Comparison of ENCODE assay signal across 27 cellular contexts in the genomic region with DNA sequence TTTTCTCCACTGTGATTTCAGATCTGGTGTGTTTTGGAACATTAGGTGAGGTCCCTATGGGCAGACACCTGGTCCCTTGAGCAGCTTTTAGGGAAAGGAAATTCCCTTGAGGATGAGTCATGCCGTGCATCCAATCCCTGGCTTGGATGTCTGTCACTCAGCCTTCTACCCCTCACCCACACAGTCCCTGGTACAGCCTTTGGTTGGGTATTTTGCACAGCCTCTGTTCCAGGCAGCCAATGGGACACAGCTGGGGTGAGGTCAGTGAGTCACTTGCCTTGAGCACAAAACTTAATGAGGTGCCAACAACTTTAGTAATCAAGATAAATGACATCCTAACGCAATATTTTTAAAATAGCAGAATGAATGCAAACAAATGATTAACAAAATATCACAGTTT. TPM values are rescaled to one million over a fixed set of nuclear protein-coding genes. Genes with fewer than 3 reads are reported as not detected.
A peak's percentile ranks its signal among the peaks of the same experiment; 100 is the strongest.
DNase-seq lines count a peak whose midpoint lies in the region; ATAC-seq, FAIRE-seq and TF ChIP-seq lines count a peak whose summit lies in the region.
"Had no signal": no experiment of that assay in that cellular context is flagged by ENCODE, and none has a peak within 500 bp of the region (broad histone marks: within the 10 kb centered on the region; RNA-seq: fewer than 3 reads in every experiment).

No MANE protein-coding gene starts in this region.

- no peaks in the 10 kb centered on the region for H3K36me3 Mint-ChIP-seq in activated naive CD8-positive, alpha-beta T cell treated with anti-CD3 and anti-CD28 coated beads, Interleukin-2, amount 50 U/mL, for 24 hours (ENCODE audit: low read depth)

- H3K27ac ChIP-seq in A549: no peak overlapping the region
- H3K27ac ChIP-seq in RWPE2 (ENCODE audit: poor library complexity, severe bottlenecking): peak overlapping the region; percentile 4
- H3K27ac ChIP-seq: HL-60, left lung, prostate gland, thoracic aorta had no signal

- DNase-seq in A549 (ENCODE audit: low read depth in 1 of 2, low spot score in 1 of 2) (no peak), HCEC 1CT (peak; percentile 11), RWPE2 (ENCODE audit: low spot score) (no peak), glomerular visceral epithelial cell (ENCODE audit: extremely low spot score) (peak; percentile 30), KG1 (lab: John Stamatoyannopoulos, UW) (no peak), left lobe of liver (ENCODE audit: low spot score) (no peak)
- no peak for DNase-seq in activated naive CD8-positive, alpha-beta T cell treated with anti-CD3 and anti-CD28 coated beads, Interleukin-2, amount 50 U/mL, for 24 hours
- DNase-seq: ACHN; activated CD8-positive, alpha-beta T cell treated with anti-CD3 and anti-CD28 coated beads, Interleukin-2, amount 10 ng/mL, durations not matched to agents 7 days and 5 days; activated naive CD4-positive, alpha-beta T cell treated with anti-CD3 and anti-CD28 coated beads for 36 hours; activated T-cell treated with anti-CD3 and anti-CD28 coated beads, Interleukin-2, amount 50 U/mL, for 4 hours; cerebellar nuclear complex; DMS79; left lung; mucosa of descending colon; NCI-H1694; NCI-H446 treated with DMSO at 0.1 percent for 48 hours; RPMI8226; stimulated activated CD4-positive, alpha-beta T cell treated with anti-CD3 and anti-CD28 coated beads, Interleukin-2, amount 100 ng/mL, for 24 hours; stimulated activated naive CD4-positive, alpha-beta T cell had no signal

- no peak for TF ChIP-seq POLR2A in A549 (IDR thresholded peaks at IDR 0.05; ENCODE audit: low read length)

- no peak for TF ChIP-seq RAD21 in A549 (conservative IDR thresholded peaks at IDR 0.05 in 1 of 2, IDR thresholded peaks at IDR 0.05 in 1 of 2)

- H3K9me3 ChIP-seq in A549 (no peaks in the 10 kb centered on the region; the same call in 2 of the 3 replicates), RWPE2 (ENCODE audit: severe bottlenecking) (no peaks in the 10 kb centered on the region)
- H3K9me3 ChIP-seq: left lung, mucosa of descending colon, prostate gland, thoracic aorta had no signal

- no peak for FAIRE-seq in A549 (lab: Jason Lieb, UNC)
- FAIRE-seq: astrocyte had no signal

- H3K36me3 ChIP-seq in RWPE2 (ENCODE audit: low read depth): no peaks in the 10 kb centered on the region
- H3K36me3 ChIP-seq: left lung, prostate gland, thoracic aorta had no signal

- CTCF ChIA-PET in A549 (lab: Yijun Ruan, JAX): interaction anchor here (2.4 kb wide), 1 partner anchor 21 kb away, joined by 5 read pairs; no protein-coding TSS in a partner anchor

- H3K27me3 ChIP-seq in RWPE2 (ENCODE audit: insufficient read depth, poor library complexity, severe bottlenecking): no peaks in the 10 kb centered on the region
- H3K27me3 ChIP-seq: left lung had no signal

- WGBS in A549 (ENCODE audit: missing lambda C conversion rate): 15% methylated on average over 2 of the region's 2 CpGs

- TF ChIP-seq EP300 in A549 (IDR thresholded peaks at IDR 0.05): no peak

- H3K4me1 Mint-ChIP-seq in activated naive CD8-positive, alpha-beta T cell treated with anti-CD3 and anti-CD28 coated beads, Interleukin-2, amount 50 U/mL, for 24 hours: no peaks in the 10 kb centered on the region

- no peaks in the 10 kb centered on the region for H3K27me3 Mint-ChIP-seq in activated naive CD8-positive, alpha-beta T cell treated with anti-CD3 and anti-CD28 coated beads, Interleukin-2, amount 50 U/mL, for 24 hours

- POLR2A ChIA-PET in A549 (lab: Yijun Ruan, JAX): no interaction called here

- H3K4me3 ChIP-seq in A549: no peak overlapping the region
- H3K4me3 ChIP-seq in RWPE2 (ENCODE audit: severe bottlenecking): no peak overlapping the region
- H3K4me3 ChIP-seq: left lung, mucosa of descending colon, prostate gland, thoracic aorta had no signal

- peaks cover 4% of the 10 kb centered on the region; the same call in 1 of the 3 replicates for H3K4me1 ChIP-seq in A549
- peaks cover 11% of the 10 kb centered on the region for H3K4me1 ChIP-seq in RWPE2 (ENCODE audit: insufficient read depth, poor library complexity, severe bottlenecking)
- H3K4me1 ChIP-seq: left lung, prostate gland had no signal

- peaks cover 4% of the 10 kb centered on the region for H3K9me3 Mint-ChIP-seq in activated naive CD8-positive, alpha-beta T cell treated with anti-CD3 and anti-CD28 coated beads, Interleukin-2, amount 50 U/mL, for 24 hours
- H3K9me3 Mint-ChIP-seq: activated T-cell treated with anti-CD3 and anti-CD28 coated beads, Interleukin-2, amount 50 U/mL, for 4 hours had no signal

- no peak overlapping the region for H3K4me2 ChIP-seq in A549

- TF ChIP-seq CTCF in A549 (IDR thresholded peaks at IDR 0.05) (no peak), RWPE2 (IDR thresholded peaks at IDR 0.05; ENCODE audit: poor library complexity, severe bottlenecking) (no peak)

- no peak overlapping the region for H3K27ac Mint-ChIP-seq in activated naive CD8-positive, alpha-beta T cell treated with anti-CD3 and anti-CD28 coated beads, Interleukin-2, amount 50 U/mL, for 24 hours
- H3K27ac Mint-ChIP-seq: activated CD8-positive, alpha-beta T cell treated with anti-CD3 and anti-CD28 coated beads, Interleukin-2, amount 10 ng/mL, durations not matched to agents 7 days and 5 days; activated naive CD4-positive, alpha-beta T cell treated with anti-CD3 and anti-CD28 coated beads for 36 hours; IgD-negative memory B cell had no signal

- H3K4me3 Mint-ChIP-seq in activated naive CD8-positive, alpha-beta T cell treated with anti-CD3 and anti-CD28 coated beads, Interleukin-2, amount 50 U/mL, for 24 hours: no peak overlapping the region
- H3K4me3 Mint-ChIP-seq: activated CD8-positive, alpha-beta T cell treated with anti-CD3 and anti-CD28 coated beads, Interleukin-2, amount 10 ng/mL, durations not matched to agents 7 days and 5 days; activated naive CD4-positive, alpha-beta T cell treated with anti-CD3 and anti-CD28 coated beads for 36 hours; activated T-cell treated with anti-CD3 and anti-CD28 coated beads, Interleukin-2, amount 50 U/mL, for 4 hours; IgD-negative memory B cell had no signal

- ATAC-seq in A549: no peak
- ATAC-seq in RWPE2 (ENCODE audit: low read depth): peak; percentile 72
- no peak for ATAC-seq in left lobe of liver
- ATAC-seq in GM19452 (IDR thresholded peaks at IDR 0.05; ENCODE audit: unreplicated experiment): no peak
- no peak for ATAC-seq in activated naive CD8-positive, alpha-beta T cell treated with anti-CD3 and anti-CD28 coated beads, Interleukin-2, amount 50 U/mL, for 24 hours
- ATAC-seq: activated CD8-positive, alpha-beta T cell treated with anti-CD3 and anti-CD28 coated beads, Interleukin-2, amount 10 ng/mL, durations not matched to agents 7 days and 5 days; activated T-cell treated with anti-CD3 and anti-CD28 coated beads, Interleukin-2, amount 50 U/mL, for 4 hours; left lung; mucosa of descending colon; SK-N-SH treated with all-trans-retinoic acid at 6 μM for 48 hours had no signal

TF ChIP-seq in A549, 52 proteins besides CTCF, POLR2A, EP300 and RAD21:
- TF ChIP-seq FOSB (CRISPR knock-in tag; IDR thresholded peaks at IDR 0.05) (no peak), FOSL2 (IDR thresholded peaks at IDR 0.05) (no peak), FOSL2 (CRISPR knock-in tag; IDR thresholded peaks at IDR 0.05) (peak; percentile 49; the same call in 1 of the 2 replicates)

RNA-seq across cellular contexts. Expression of a gene that starts 22.7 kb away (rescaled TPM):
- 0.52 and 0.74 TPM in 2 replicates for polyA plus RNA-seq in A549 (2011; rRNA removed)
- 0.05 TPM in 2 replicates for polyA plus RNA-seq in A549 (2012; cell fraction: cytosol; rRNA removed)
- polyA plus RNA-seq in A549 (2012; cell fraction: nucleus; rRNA removed): 0.12 and 0.27 TPM in 2 replicates
- polyA plus RNA-seq in A549 (2017; fragmentation: RNase III; extraction: RNeasy Plus Mini Kit Qiagen cat#74134 plus additional on column Dnase treatment): 1.5 TPM in 3 replicates
- polyA minus RNA-seq in A549 (2011; rRNA and poly(A)+ RNA removed): 1.6 and 1.8 TPM in 2 replicates
- total RNA-seq in left lobe of liver: 1.7 TPM
- total RNA-seq: activated CD8-positive, alpha-beta T cell treated with anti-CD3 and anti-CD28 coated beads, Interleukin-2, amount 10 ng/mL, durations not matched to agents 7 days and 5 days; activated naive CD4-positive, alpha-beta T cell treated with anti-CD3 and anti-CD28 coated beads for 36 hours had no signal
- polyA plus RNA-seq: IgD-negative memory B cell had no signal

Comparison
In these comparisons a context has a peak if more than half of its experiments do, and no peak if none do; other contexts are left out.
1. DNase-seq: peak in HCEC 1CT (single experiment) and glomerular visceral epithelial cell (single experiment); none in A549 (0 of 2), RWPE2 (single experiment), KG1 (single experiment), left lobe of liver (single experiment) and activated naive CD8-positive, alpha-beta T cell treated with anti-CD3 and anti-CD28 coated beads, Interleukin-2, amount 50 U/mL, for 24 hours (single experiment).